Comparison of ENCODE assay signal across 24 cellular contexts in genomic region chr7:158795272-158795671, GRCh38.
"Had no signal": no experiment of that assay in that cellular context is flagged by ENCODE, and none has a peak within 500 bp of the region (broad histone marks: within the 10 kb centered on the region; RNA-seq: fewer than 3 reads in every experiment).

No MANE protein-coding gene starts in this region.

- ATAC-seq: activated CD4-positive, alpha-beta T cell treated with anti-CD3 and anti-CD28 coated beads for 36 hours; activated CD8-positive, alpha-beta memory T cell treated with anti-CD3 and anti-CD28 coated beads, Interleukin-2, amount 10 ng/mL, durations not matched to agents 7 days and 5 days; activated CD8-positive, alpha-beta T cell treated with anti-CD3 and anti-CD28 coated beads, Interleukin-2, amount 10 ng/mL, durations not matched to agents 7 days and 5 days; esophagus mucosa; foreskin keratinocyte; gastrocnemius medialis; T-cell had no signal

- H3K4me1 ChIP-seq: foreskin keratinocyte, gastrocnemius medialis had no signal

- H3K27ac ChIP-seq: brain microvascular endothelial cell, dorsolateral prefrontal cortex, foreskin keratinocyte, gastrocnemius medialis had no signal

- H3K9me3 ChIP-seq: gastrocnemius medialis had no signal

- DNase-seq: activated CD4-positive, alpha-beta memory T cell treated with anti-CD3 and anti-CD28 coated beads for 36 hours; activated CD4-positive, alpha-beta T cell treated with anti-CD3 and anti-CD28 coated beads for 36 hours; activated CD4-positive, alpha-beta T cell treated with anti-CD3 and anti-CD28 coated beads, Interleukin-2, amount 10 ng/mL, durations not matched to agents 24 days and 14 days; activated CD4-positive, CD25-positive, alpha-beta regulatory T cell; activated CD4-positive, CD25-positive, alpha-beta regulatory T cell treated with anti-CD3 and anti-CD28 coated beads, Interleukin-2, amount 50 U/mL, for 72 hours; activated CD8-positive, alpha-beta memory T cell treated with anti-CD3 and anti-CD28 coated beads, Interleukin-2, amount 10 ng/mL, durations not matched to agents 7 days and 5 days; activated CD8-positive, alpha-beta memory T cell treated with anti-CD3 and anti-CD28 coated beads, Interleukin-2, amount 50 U/mL, for 4 hours; activated CD8-positive, alpha-beta T cell treated with anti-CD3 and anti-CD28 coated beads, Interleukin-2, amount 10 ng/mL, durations not matched to agents 7 days and 5 days; activated effector memory CD4-positive, alpha-beta T cell treated with anti-CD3 and anti-CD28 coated beads, Interleukin-2, amount 50 U/mL, for 16 hours; activated naive CD4-positive, alpha-beta T cell treated with anti-CD3 and anti-CD28 coated beads for 36 hours; activated T-cell treated with anti-CD3 and anti-CD28 coated beads, Interleukin-2, amount 50 U/mL, for 1 hour; amniotic stem cell; anterior cingulate cortex; brain microvascular endothelial cell; dorsolateral prefrontal cortex; effector memory CD4-positive, alpha-beta T cell; endodermal cell; foreskin keratinocyte; gastrocnemius medialis; head of caudate nucleus; T-cell; T1000 had no signal

- H3K4me3 ChIP-seq: coronary artery, dorsolateral prefrontal cortex, gastrocnemius medialis had no signal

- H3K27me3 ChIP-seq: brain microvascular endothelial cell, dorsolateral prefrontal cortex, foreskin keratinocyte, gastrocnemius medialis had no signal
